Comparison of ENCODE assay signal across 11 cellular contexts in the genomic region with DNA sequence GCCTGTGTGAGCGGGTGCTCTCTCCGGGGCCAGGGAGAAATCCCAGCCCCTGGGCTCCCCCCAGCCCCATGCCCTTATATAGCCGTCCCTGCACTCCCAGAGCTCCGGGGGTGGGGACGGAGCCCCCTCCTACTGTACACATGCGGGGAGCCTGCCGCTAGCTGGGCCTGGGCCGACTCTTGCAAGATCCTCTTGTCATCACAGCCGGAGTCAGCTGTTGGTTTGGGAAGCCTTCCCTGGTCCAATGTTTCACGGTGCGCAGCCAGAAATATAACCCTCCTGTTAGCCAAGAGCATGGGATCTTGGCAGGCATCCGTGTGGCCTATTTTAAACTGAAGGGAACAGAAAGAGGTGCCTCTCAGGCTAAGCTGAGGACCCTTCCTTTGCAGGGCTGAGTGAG.
A peak's percentile ranks its signal among the peaks of the same experiment; 100 is the strongest.
DNase-seq lines count a peak whose midpoint lies in the region; ATAC-seq and TF ChIP-seq lines count a peak whose summit lies in the region.
"Had no signal": no experiment of that assay in that cellular context is flagged by ENCODE, and none has a peak within 500 bp of the region (broad histone marks: within the 10 kb centered on the region; RNA-seq: fewer than 3 reads in every experiment).

No MANE protein-coding gene starts in this region.

- no peak overlapping the region for H2BK120ac ChIP-seq in neuronal stem cell (ENCODE audit: low read depth, low read length)

- POLR2A ChIA-PET in activated CD4-positive, alpha-beta memory T cell treated with anti-CD3 and anti-CD28 coated beads for 36 hours (lab: Charles Lee) = no interaction called here

- H2BK15ac ChIP-seq in neuronal stem cell (ENCODE audit: low read length) = no peak overlapping the region

- no peaks in the 10 kb centered on the region for H3K36me3 Mint-ChIP-seq in activated CD4-positive, alpha-beta memory T cell treated with anti-CD3 and anti-CD28 coated beads for 36 hours

- H2AK5ac ChIP-seq in neuronal stem cell (ENCODE audit: low read depth, low read length) = peak overlapping the region; percentile 41

- DNase-seq in AG08395 (ENCODE audit: low spot score) = peak; percentile 69
- DNase-seq in Peyer's patch = peak in 2 of 3 donors; percentile 24 to 78
- peak; percentile 71 for DNase-seq in globus pallidus (ENCODE audit: low spot score)
- no peak for DNase-seq in neuronal stem cell (ENCODE audit: low spot score)
- DNase-seq in activated CD4-positive, alpha-beta memory T cell treated with anti-CD3 and anti-CD28 coated beads for 36 hours = no peak
- no peak for DNase-seq in activated CD4-positive, alpha-beta T cell treated with anti-CD3 and anti-CD28 coated beads for 48 hours
- no peak for DNase-seq in NCI-H1436 treated with DMSO at 0.1 percent for 48 hours (lab: John Stamatoyannopoulos, UW)
- DNase-seq: ACHN; effector memory CD8-positive, alpha-beta T cell; NCI-H1436 had no signal

- no peak overlapping the region for H3K18ac ChIP-seq in neuronal stem cell (ENCODE audit: low read length)

- no peak overlapping the region for H3K4me3 Mint-ChIP-seq in activated CD4-positive, alpha-beta memory T cell treated with anti-CD3 and anti-CD28 coated beads for 36 hours
- H3K4me3 Mint-ChIP-seq: effector memory CD8-positive, alpha-beta T cell had no signal

- H3K4me1 ChIP-seq in Peyer's patch (peaks cover 0 to 10% (median 0%) of the 10 kb centered on the region in 4 donors), neuronal stem cell (ENCODE audit: control insufficient read depth in 2 of 2, insufficient read depth in 1 of 2, low read depth in 1 of 2, low read length in 2 of 2) (peaks cover 8 to 18% of the 10 kb centered on the region in 2 donors)

- no peak overlapping the region for H3K23ac ChIP-seq in neuronal stem cell (ENCODE audit: low read depth, low read length, poor library complexity)

- no peak overlapping the region for H3K4ac ChIP-seq in neuronal stem cell (ENCODE audit: low read length)

- CTCF ChIA-PET in activated CD4-positive, alpha-beta memory T cell treated with anti-CD3 and anti-CD28 coated beads for 36 hours (lab: Charles Lee) = no interaction called here

- TF ChIP-seq CTCF in Peyer's patch (IDR thresholded peaks at IDR 0.05) = no peak

- no peak overlapping the region for H2AFZ ChIP-seq in neuronal stem cell (ENCODE audit: low read length)

- intact Hi-C loops in activated CD4-positive, alpha-beta memory T cell treated with anti-CD3 and anti-CD28 coated beads for 36 hours (cut with micrococcal nuclease) = no loop called here

- no peak for TF ChIP-seq POLR2A in Peyer's patch (IDR thresholded peaks at IDR 0.05)

- no CpG with 5 or more reads among the region's 12 CpGs for WGBS in neuronal stem cell (ENCODE audit: extremely low coverage in 2 of 2, insufficient read length in 2 of 2, insufficient replicate concordance in 1 of 2), 2 donors

- no peak overlapping the region for H2BK5ac ChIP-seq in neuronal stem cell (ENCODE audit: low read length)

- no peak overlapping the region for H4K91ac ChIP-seq in neuronal stem cell (ENCODE audit: low read depth, low read length, poor library complexity)

- H3K27me3 Mint-ChIP-seq in activated CD4-positive, alpha-beta memory T cell treated with anti-CD3 and anti-CD28 coated beads for 36 hours = no peaks in the 10 kb centered on the region

- no peaks in the 10 kb centered on the region for H3K27me3 ChIP-seq in Peyer's patch
- no peaks in the 10 kb centered on the region for H3K27me3 ChIP-seq in neuronal stem cell (ENCODE audit: control insufficient read depth in 3 of 3, insufficient read depth in 3 of 3, low read depth in 1 of 3, low read length in 3 of 3)

- no peak overlapping the region for H4K8ac ChIP-seq in neuronal stem cell (ENCODE audit: low read depth, low read length)

- peak overlapping the region; percentile 24 for H3K9ac ChIP-seq in neuronal stem cell (ENCODE audit: low read depth, low read length, poor library complexity)

- H3K9me3 Mint-ChIP-seq in activated CD4-positive, alpha-beta memory T cell treated with anti-CD3 and anti-CD28 coated beads for 36 hours = no peaks in the 10 kb centered on the region
- H3K9me3 Mint-ChIP-seq: effector memory CD8-positive, alpha-beta T cell had no signal

- H2BK12ac ChIP-seq in neuronal stem cell (ENCODE audit: low read length) = no peak overlapping the region

- H3K79me1 ChIP-seq in neuronal stem cell (ENCODE audit: low read depth, low read length) = no peaks in the 10 kb centered on the region

- peak overlapping the region in 2 of 4 donors; percentile 52 to 74 for H3K27ac ChIP-seq in Peyer's patch
- no peak overlapping the region for H3K27ac ChIP-seq in neuronal stem cell (replicated peaks; ENCODE audit: low read length)

- H3K27ac Mint-ChIP-seq in activated CD4-positive, alpha-beta memory T cell treated with anti-CD3 and anti-CD28 coated beads for 36 hours = no peak overlapping the region
- H3K27ac Mint-ChIP-seq: effector memory CD8-positive, alpha-beta T cell had no signal

- no peaks in the 10 kb centered on the region for H3K9me3 ChIP-seq in Peyer's patch
- H3K9me3 ChIP-seq in neuronal stem cell (replicated peaks in 1 of 2; ENCODE audit: control insufficient read depth in 2 of 2, insufficient read depth in 1 of 2, low read depth in 1 of 2, low read length in 2 of 2) = no peaks in the 10 kb centered on the region

- no peak overlapping the region for H3K4me3 ChIP-seq in Peyer's patch
- no peak overlapping the region for H3K4me3 ChIP-seq in neuronal stem cell (ENCODE audit: low read length in 2 of 2)

- ATAC-seq in GM18502 (IDR thresholded peaks at IDR 0.05; ENCODE audit: poor library complexity, unreplicated experiment) = no peak
- ATAC-seq: effector memory CD8-positive, alpha-beta T cell had no signal

- H3K14ac ChIP-seq in neuronal stem cell (ENCODE audit: low read length) = no peak overlapping the region

- no peak overlapping the region for H3K4me2 ChIP-seq in neuronal stem cell (ENCODE audit: insufficient read depth, low read length, poor library complexity, severe bottlenecking)

- no peaks in the 10 kb centered on the region for H3K36me3 ChIP-seq in Peyer's patch
- H3K36me3 ChIP-seq in neuronal stem cell (replicated peaks in 1 of 2; ENCODE audit: control insufficient read depth in 2 of 2, insufficient read depth in 2 of 2, low read length in 2 of 2) = no peaks in the 10 kb centered on the region

- peaks cover 6% of the 10 kb centered on the region for H3K4me1 Mint-ChIP-seq in activated CD4-positive, alpha-beta memory T cell treated with anti-CD3 and anti-CD28 coated beads for 36 hours (ENCODE audit: low read depth)

Comparison
In these comparisons a context has a peak if more than half of its experiments do, and no peak if none do; other contexts are left out.
1. DNase-seq: peak in AG08395 (single experiment), Peyer's patch (2 of 3) and globus pallidus (single experiment); none in neuronal stem cell (single experiment), activated CD4-positive, alpha-beta memory T cell treated with anti-CD3 and anti-CD28 coated beads for 36 hours (single experiment), activated CD4-positive, alpha-beta T cell treated with anti-CD3 and anti-CD28 coated beads for 48 hours (single experiment) and NCI-H1436 treated with DMSO at 0.1 percent for 48 hours (single experiment).